ENCODE assay signal across 8 cellular contexts in the genomic region with DNA sequence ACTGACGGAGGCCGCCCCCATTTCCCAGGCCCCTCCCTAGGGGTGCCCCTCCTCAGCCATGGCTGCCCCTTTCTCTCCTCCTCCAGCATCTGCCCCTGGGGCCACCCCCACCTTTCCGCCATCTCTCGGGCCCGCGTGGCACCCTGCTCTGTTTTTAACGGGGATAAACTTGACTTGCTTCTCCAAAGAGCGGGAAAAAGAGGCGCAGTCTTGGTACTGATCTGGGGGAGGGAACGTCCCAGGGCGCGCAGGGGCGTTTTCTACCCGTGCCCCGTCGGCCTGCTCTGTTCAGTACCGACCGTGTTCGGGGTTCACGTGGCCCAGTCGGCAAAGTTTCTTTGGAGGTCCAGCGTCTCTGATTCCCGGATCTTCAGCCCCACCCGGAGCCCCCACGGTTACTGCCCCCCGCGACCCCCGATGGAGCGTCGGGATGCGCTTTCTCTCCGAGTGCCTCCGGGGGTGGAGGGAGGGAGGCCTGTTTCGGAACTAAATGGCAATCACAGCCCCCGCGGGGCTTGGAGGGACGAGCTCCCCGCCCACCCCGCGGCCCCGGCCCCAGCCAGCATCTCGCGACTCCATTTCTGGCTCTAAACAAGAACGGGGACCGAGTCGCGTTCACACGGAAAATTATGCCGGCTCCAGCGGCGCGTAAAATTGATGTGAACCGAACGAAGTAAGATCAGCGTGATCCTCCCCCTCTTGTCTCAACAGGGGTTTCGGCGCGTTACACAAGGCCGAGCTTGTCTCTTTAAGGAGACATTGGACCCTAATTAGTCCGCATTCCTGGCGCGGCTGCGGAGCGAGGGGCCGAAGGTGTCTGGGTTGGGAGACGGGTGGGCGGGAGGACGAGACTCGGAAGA. TPM values are rescaled to one million over a fixed set of nuclear protein-coding genes. Genes with fewer than 3 reads are reported as not detected.
DNase-seq lines count a peak whose midpoint lies in the region; ATAC-seq and TF ChIP-seq lines count a peak whose summit lies in the region.

No MANE protein-coding gene starts in this region.

- DNase-seq in NCI-H748 (lab: John Stamatoyannopoulos, UW; ENCODE audit: unreplicated experiment) (peak; percentile 78), NCI-H748 treated with DMSO at 0.1 percent for 48 hours (lab: John Stamatoyannopoulos, UW) (no peak), RPMI8226 (peak; percentile 31), adrenal gland (peak; percentile 22 to 60 (median 37)), hepatic stellate cell (ENCODE audit: low spot score) (peak; percentile 50), sciatic nerve (ENCODE audit: low spot score) (peak; percentile 87), NCI-H1694 (lab: John Stamatoyannopoulos, UW) (no peak)

- H3K4me1 ChIP-seq in adrenal gland (replicated peaks in 1 of 2): peaks cover 13 to 25% of the 10 kb centered on the region in 2 donors

- 0 to 1% (median 1%) methylated on average over 57 to 69 of the region's 69 CpGs for WGBS in adrenal gland, 4 donors

- peak overlapping the region; percentile 28 to 62 (median 38) for H3K4me3 ChIP-seq in adrenal gland

- ATAC-seq in sciatic nerve (peak; percentile 23), HG02571 (IDR thresholded peaks at IDR 0.05; ENCODE audit: unreplicated experiment) (no peak)

- H3K36me3 ChIP-seq in adrenal gland (replicated peaks in 1 of 2): no peaks in the 10 kb centered on the region

- no peak for TF ChIP-seq CTCF in adrenal gland (IDR thresholded peaks at IDR 0.05)

- TF ChIP-seq POLR2A in adrenal gland (IDR thresholded peaks at IDR 0.05): no peak

- no peaks in the 10 kb centered on the region for H3K9me3 ChIP-seq in adrenal gland (replicated peaks in 1 of 3)

- H3K27me3 ChIP-seq in adrenal gland: no peaks in the 10 kb centered on the region

- intact Hi-C loops in adrenal gland (cut with DNase I): loop anchor here in 1 of 2 donors (10.0 kb wide), 1 partner anchor 114 kb away; no protein-coding TSS in a partner anchor
- intact Hi-C loops in sciatic nerve (cut with DNase I): no loop called here

- peak overlapping the region in 3 of 5 donors; percentile 29 to 81 (median 29) for H3K27ac ChIP-seq in adrenal gland

RNA-seq across cellular contexts. Expression of a gene that starts 1.1 kb away (rescaled TPM):
- 10 to 100 TPM; 38.2 to 70.5 (median 43.3) TPM for total RNA-seq in adrenal gland
- polyA plus RNA-seq in adrenal gland: 10 to 100 TPM; 11.8 to 38.9 (median 14.6) TPM
- 36.2 TPM for total RNA-seq in sciatic nerve

Comparison
In these comparisons a context has a peak if more than half of its experiments do, and no peak if none do; other contexts are left out.
1. DNase-seq: peak in NCI-H748 (single experiment), RPMI8226 (single experiment), adrenal gland (7 of 7), hepatic stellate cell (single experiment) and sciatic nerve (single experiment); none in NCI-H748 treated with DMSO at 0.1 percent for 48 hours (single experiment) and NCI-H1694 (single experiment).